Comparison of ENCODE assay signal across 7 cellular contexts in genomic region chr7:156274557-156274956, GRCh38.
"Had no signal": no experiment of that assay in that cellular context is flagged by ENCODE, and none has a peak within 500 bp of the region (broad histone marks: within the 10 kb centered on the region; RNA-seq: fewer than 3 reads in every experiment).

No MANE protein-coding gene starts in this region.

- DNase-seq: IMR-90, KBM-7, KG1 had no signal

- ATAC-seq: HepG2, K562 had no signal

- H3K27ac ChIP-seq: HL-60, KMS-11 had no signal
